In the genomic region with DNA sequence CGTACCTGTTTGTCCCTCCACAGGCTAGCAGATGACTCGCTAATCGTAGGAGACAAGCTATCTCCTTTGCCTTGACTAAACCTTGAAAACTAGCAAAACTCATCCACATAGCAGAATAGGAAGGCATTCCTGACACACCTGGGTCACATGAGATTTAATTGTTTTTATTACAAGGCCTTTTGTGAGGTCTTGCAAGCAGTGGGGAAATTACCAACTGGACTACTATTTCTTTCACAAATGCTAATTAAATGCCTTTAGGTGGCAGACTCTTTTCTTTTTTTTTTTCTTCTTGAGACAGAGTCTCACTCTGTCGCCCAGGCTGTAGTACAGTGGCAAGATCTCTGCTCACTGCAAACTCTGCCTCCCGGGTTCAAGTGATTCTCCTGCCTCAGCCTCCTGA, we compare ENCODE assay signal across 26 cellular contexts.
"Had no signal": no experiment of that assay in that cellular context is flagged by ENCODE, and none has a peak within 500 bp of the region (broad histone marks: within the 10 kb centered on the region; RNA-seq: fewer than 3 reads in every experiment).

No MANE protein-coding gene starts in this region.

- H3K27ac Mint-ChIP-seq: natural killer cell treated with Interleukin-12 subunit alpha and Interleukin-12 subunit beta and Interleukin-15 and Interleukin-18, amount 100 ng/mL, for 72 hours; stimulated activated memory B cell treated with anti-CD40 and anti-IgM and Interleukin-4, amounts not matched to agents 10 μg/mL and 1 μg/mL and 100 μg/mL, for 72 hours had no signal

- DNase-seq: activated CD4-positive, alpha-beta T cell treated with anti-CD3 and anti-CD28 coated beads for 4 hours; activated CD4-positive, alpha-beta T cell treated with anti-CD3 and anti-CD28 coated beads, Interleukin-2, amount 50 U/mL, for 4 hours; activated naive CD4-positive, alpha-beta T cell; activated T-cell treated with anti-CD3 and anti-CD28 coated beads for 4 hours; activated T-cell treated with anti-CD3 and anti-CD28 coated beads, Interleukin-2, amount 50 U/mL, for 72 hours; central memory CD4-positive, alpha-beta T cell; effector CD8-positive, alpha-beta T cell; esophagus squamous epithelium; foreskin melanocyte; heart right ventricle; left lung; mucosa of descending colon; posterior cingulate gyrus; right lobe of liver; stimulated activated CD4-positive, alpha-beta T cell treated with anti-CD3 and anti-CD28 coated beads, Interleukin-1b, Interleukin-23, amount 100 ng/mL, for 48 hours; stimulated activated CD4-positive, alpha-beta T cell treated with anti-CD3 and anti-CD28 coated beads, Interleukin-4, amount 100 ng/mL, for 4 hours; stimulated activated CD8-positive, alpha-beta memory T cell treated with anti-CD3 and anti-CD28 coated beads, Interleukin-4, amount 100 ng/mL, for 48 hours; stomach; tibial artery had no signal

- H3K9me3 ChIP-seq: breast epithelium, esophagus squamous epithelium, heart right ventricle, left lung, mucosa of descending colon, right lobe of liver, stomach, tibial artery had no signal

- ATAC-seq: activated naive CD4-positive, alpha-beta T cell treated with anti-CD3 and anti-CD28 coated beads, Interleukin-2, amount 50 U/mL, for 72 hours; activated T-cell treated with anti-CD3 and anti-CD28 coated beads, Interleukin-2, amount 50 U/mL, for 72 hours; heart right ventricle; left lung; mucosa of descending colon; natural killer cell treated with Interleukin-12 subunit alpha and Interleukin-12 subunit beta and Interleukin-15 and Interleukin-18, amount 100 ng/mL, for 72 hours; right lobe of liver; stimulated activated memory B cell treated with anti-CD40 and anti-IgM and Interleukin-4, amounts not matched to agents 10 μg/mL and 1 μg/mL and 100 μg/mL, for 72 hours had no signal

- H3K36me3 ChIP-seq: breast epithelium, esophagus squamous epithelium, heart right ventricle, left lung, right lobe of liver, stomach, tibial artery had no signal

- H3K4me3 ChIP-seq: breast epithelium, esophagus squamous epithelium, heart right ventricle, left lung, lung, mucosa of descending colon, right lobe of liver, skin epidermis, stomach, tibial artery had no signal

- H3K36me3 Mint-ChIP-seq: activated naive CD4-positive, alpha-beta T cell treated with anti-CD3 and anti-CD28 coated beads, Interleukin-2, amount 50 U/mL, for 72 hours; natural killer cell treated with Interleukin-12 subunit alpha and Interleukin-12 subunit beta and Interleukin-15 and Interleukin-18, amount 100 ng/mL, for 72 hours had no signal

- H3K4me3 Mint-ChIP-seq: natural killer cell treated with Interleukin-12 subunit alpha and Interleukin-12 subunit beta and Interleukin-15 and Interleukin-18, amount 100 ng/mL, for 72 hours; stimulated activated memory B cell treated with anti-CD40 and anti-IgM and Interleukin-4, amounts not matched to agents 10 μg/mL and 1 μg/mL and 100 μg/mL, for 72 hours had no signal

- H3K9me3 Mint-ChIP-seq: natural killer cell treated with Interleukin-12 subunit alpha and Interleukin-12 subunit beta and Interleukin-15 and Interleukin-18, amount 100 ng/mL, for 72 hours; stimulated activated memory B cell treated with anti-CD40 and anti-IgM and Interleukin-4, amounts not matched to agents 10 μg/mL and 1 μg/mL and 100 μg/mL, for 72 hours had no signal

- H3K27me3 ChIP-seq: breast epithelium, esophagus squamous epithelium, heart right ventricle, left lung, right lobe of liver, stomach, tibial artery had no signal

- H3K27me3 Mint-ChIP-seq: natural killer cell treated with Interleukin-12 subunit alpha and Interleukin-12 subunit beta and Interleukin-15 and Interleukin-18, amount 100 ng/mL, for 72 hours had no signal

- H3K4me1 ChIP-seq: breast epithelium, left lung, tibial artery had no signal

- H3K27ac ChIP-seq: breast epithelium, epithelial cell of prostate, heart right ventricle, left lung, right lobe of liver, skin epidermis, stomach, tibial artery had no signal
